Comparison of ENCODE assay signal across 33 cellular contexts in the genomic region with DNA sequence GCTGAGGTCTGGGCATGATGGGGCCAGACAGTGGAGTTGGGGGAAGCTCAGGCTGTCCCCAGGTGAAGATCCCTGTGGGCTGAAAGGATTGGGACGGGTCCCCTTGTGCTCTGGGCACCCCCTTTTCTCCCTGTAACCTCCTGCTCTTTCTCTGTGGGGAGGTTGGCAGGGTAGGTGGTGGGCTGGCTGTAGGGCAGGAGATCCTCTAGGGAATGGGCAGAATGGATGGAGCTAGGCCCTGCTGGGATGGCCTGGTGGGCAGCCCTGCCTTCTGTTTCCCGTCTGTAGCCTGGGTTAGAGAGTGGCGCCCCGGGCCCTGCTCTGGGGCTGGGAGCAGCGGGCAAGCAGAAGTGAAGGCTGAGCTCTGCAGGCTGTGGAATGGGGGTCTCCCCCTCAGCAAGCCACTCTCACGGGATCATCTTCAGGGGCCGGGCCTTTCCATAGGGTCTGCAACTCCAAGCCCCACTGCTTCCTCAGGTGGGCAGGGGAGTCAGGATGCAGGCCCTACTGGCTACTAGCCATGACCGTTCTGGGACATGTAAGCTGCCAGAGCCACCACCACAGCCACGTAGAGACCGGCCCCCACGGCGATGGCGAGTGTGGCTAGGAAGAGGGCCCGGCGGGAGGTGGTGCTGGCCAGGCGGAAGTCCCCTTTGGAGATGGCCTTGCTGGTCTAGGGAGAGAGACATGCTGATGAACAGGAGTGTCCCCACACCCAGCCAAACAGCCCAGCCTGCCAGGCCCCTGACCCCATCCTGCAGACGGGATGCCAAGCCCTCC. TPM values are rescaled to one million over a fixed set of nuclear protein-coding genes. Genes with fewer than 3 reads are reported as not detected.
"Had no signal": no experiment of that assay in that cellular context is flagged by ENCODE, and none has a peak within 500 bp of the region (broad histone marks: within the 10 kb centered on the region; RNA-seq: fewer than 3 reads in every experiment).

No MANE protein-coding gene starts in this region.

- H3K27ac ChIP-seq: SK-N-MC, VCaP had no signal

- DNase-seq: activated CD4-positive, alpha-beta memory T cell treated with anti-CD3 and anti-CD28 coated beads, Interleukin-2, amount 10 ng/mL, durations not matched to agents 7 days and 5 days; activated CD4-positive, alpha-beta T cell treated with anti-CD3 and anti-CD28 coated beads, Interleukin-2, amount 50 U/mL, for 1 hour; activated CD4-positive, CD25-positive, alpha-beta regulatory T cell; activated gamma-delta T cell treated with Interleukin-2 at 50 U/mL for 16 hours; activated naive CD4-positive, alpha-beta T cell treated with anti-CD3 and anti-CD28 coated beads, Interleukin-2, amount 10 ng/mL, durations not matched to agents 7 days and 5 days; activated naive CD8-positive, alpha-beta T cell treated with anti-CD3 and anti-CD28 coated beads for 36 hours; activated T-cell treated with anti-CD3 and anti-CD28 coated beads for 4 hours; activated T-cell treated with anti-CD3 and anti-CD28 coated beads, Interleukin-2, amount 50 U/mL, for 48 hours; central memory CD4-positive, alpha-beta T cell; NCI-H1092; NCI-H1417; NCI-H2029; NCI-H2107; NCI-H2171 treated with DMSO at 0.1 percent for 48 hours; NCI-H345; NCI-H510A; NCI-H526 treated with DMSO at 0.1 percent for 48 hours; NCI-H82; NK-92 treated with Interleukin-12 subunit alpha and Interleukin-12 subunit beta, amount 100 ng/mL, for 24 hours; OCI-M1; RPMI8226; T-cell; T-helper 2 cell; T1000 had no signal

- FAIRE-seq: TTC549 had no signal

- H3K27ac Mint-ChIP-seq: activated CD4-positive, alpha-beta memory T cell treated with anti-CD3 and anti-CD28 coated beads, Interleukin-2, amount 10 ng/mL, durations not matched to agents 7 days and 5 days; activated naive CD4-positive, alpha-beta T cell treated with anti-CD3 and anti-CD28 coated beads, Interleukin-2, amount 10 ng/mL, durations not matched to agents 7 days and 5 days; activated naive CD8-positive, alpha-beta T cell treated with anti-CD3 and anti-CD28 coated beads for 36 hours; activated T-helper 2 cell treated with anti-CD3 and anti-CD28 coated beads, Interferon-gamma antibody, Interleukin-2, Interleukin-4, amounts not matched to agents 10 μg/mL and 5 μg/mL and 100 μg/mL, durations not matched to agents 14 hours and 24 hours and 36 hours; T-cell had no signal

- H3K27me3 Mint-ChIP-seq: activated naive CD8-positive, alpha-beta T cell treated with anti-CD3 and anti-CD28 coated beads for 36 hours had no signal

- ATAC-seq: Panc1, Right ventricle myocardium inferior, T-cell had no signal

- H3K36me3 Mint-ChIP-seq: activated naive CD4-positive, alpha-beta T cell treated with anti-CD3 and anti-CD28 coated beads, Interleukin-2, amount 10 ng/mL, durations not matched to agents 7 days and 5 days; activated naive CD8-positive, alpha-beta T cell treated with anti-CD3 and anti-CD28 coated beads for 36 hours; T-cell had no signal

- H3K9me3 Mint-ChIP-seq: activated CD4-positive, alpha-beta memory T cell treated with anti-CD3 and anti-CD28 coated beads, Interleukin-2, amount 10 ng/mL, durations not matched to agents 7 days and 5 days; activated naive CD4-positive, alpha-beta T cell treated with anti-CD3 and anti-CD28 coated beads, Interleukin-2, amount 10 ng/mL, durations not matched to agents 7 days and 5 days; activated naive CD8-positive, alpha-beta T cell treated with anti-CD3 and anti-CD28 coated beads for 36 hours; activated T-helper 2 cell treated with anti-CD3 and anti-CD28 coated beads, Interferon-gamma antibody, Interleukin-2, Interleukin-4, amounts not matched to agents 10 μg/mL and 5 μg/mL and 100 μg/mL, durations not matched to agents 14 hours and 24 hours and 36 hours; T-cell had no signal

- H3K4me3 ChIP-seq: SK-N-MC had no signal

- H3K4me3 Mint-ChIP-seq: activated CD4-positive, alpha-beta memory T cell treated with anti-CD3 and anti-CD28 coated beads, Interleukin-2, amount 10 ng/mL, durations not matched to agents 7 days and 5 days; activated naive CD4-positive, alpha-beta T cell treated with anti-CD3 and anti-CD28 coated beads, Interleukin-2, amount 10 ng/mL, durations not matched to agents 7 days and 5 days; activated naive CD8-positive, alpha-beta T cell treated with anti-CD3 and anti-CD28 coated beads for 36 hours; T-cell had no signal

RNA-seq across cellular contexts. Expression of a gene that starts 18.8 kb away (rescaled TPM):
- total RNA-seq: activated CD4-positive, alpha-beta memory T cell treated with anti-CD3 and anti-CD28 coated beads, Interleukin-2, amount 10 ng/mL, durations not matched to agents 7 days and 5 days; activated CD8-positive, alpha-beta memory T cell treated with anti-CD3 and anti-CD28 coated beads for 36 hours; activated naive CD8-positive, alpha-beta T cell treated with anti-CD3 and anti-CD28 coated beads for 36 hours; activated T-helper 2 cell treated with anti-CD3 and anti-CD28 coated beads, Interferon-gamma antibody, Interleukin-2, Interleukin-4, amounts not matched to agents 10 μg/mL and 5 μg/mL and 100 μg/mL, durations not matched to agents 14 hours and 24 hours and 36 hours; MCF 10A; Right ventricle myocardium inferior had no signal

RNA-seq across cellular contexts. Expression of a gene that starts 58.9 kb away (rescaled TPM):
- total RNA-seq: activated CD4-positive, alpha-beta memory T cell treated with anti-CD3 and anti-CD28 coated beads, Interleukin-2, amount 10 ng/mL, durations not matched to agents 7 days and 5 days; activated CD8-positive, alpha-beta memory T cell treated with anti-CD3 and anti-CD28 coated beads for 36 hours; activated naive CD8-positive, alpha-beta T cell treated with anti-CD3 and anti-CD28 coated beads for 36 hours; activated T-helper 2 cell treated with anti-CD3 and anti-CD28 coated beads, Interferon-gamma antibody, Interleukin-2, Interleukin-4, amounts not matched to agents 10 μg/mL and 5 μg/mL and 100 μg/mL, durations not matched to agents 14 hours and 24 hours and 36 hours; MCF 10A; Right ventricle myocardium inferior had no signal
- polyA plus RNA-seq: adipose tissue had no signal
